In the genomic region with DNA sequence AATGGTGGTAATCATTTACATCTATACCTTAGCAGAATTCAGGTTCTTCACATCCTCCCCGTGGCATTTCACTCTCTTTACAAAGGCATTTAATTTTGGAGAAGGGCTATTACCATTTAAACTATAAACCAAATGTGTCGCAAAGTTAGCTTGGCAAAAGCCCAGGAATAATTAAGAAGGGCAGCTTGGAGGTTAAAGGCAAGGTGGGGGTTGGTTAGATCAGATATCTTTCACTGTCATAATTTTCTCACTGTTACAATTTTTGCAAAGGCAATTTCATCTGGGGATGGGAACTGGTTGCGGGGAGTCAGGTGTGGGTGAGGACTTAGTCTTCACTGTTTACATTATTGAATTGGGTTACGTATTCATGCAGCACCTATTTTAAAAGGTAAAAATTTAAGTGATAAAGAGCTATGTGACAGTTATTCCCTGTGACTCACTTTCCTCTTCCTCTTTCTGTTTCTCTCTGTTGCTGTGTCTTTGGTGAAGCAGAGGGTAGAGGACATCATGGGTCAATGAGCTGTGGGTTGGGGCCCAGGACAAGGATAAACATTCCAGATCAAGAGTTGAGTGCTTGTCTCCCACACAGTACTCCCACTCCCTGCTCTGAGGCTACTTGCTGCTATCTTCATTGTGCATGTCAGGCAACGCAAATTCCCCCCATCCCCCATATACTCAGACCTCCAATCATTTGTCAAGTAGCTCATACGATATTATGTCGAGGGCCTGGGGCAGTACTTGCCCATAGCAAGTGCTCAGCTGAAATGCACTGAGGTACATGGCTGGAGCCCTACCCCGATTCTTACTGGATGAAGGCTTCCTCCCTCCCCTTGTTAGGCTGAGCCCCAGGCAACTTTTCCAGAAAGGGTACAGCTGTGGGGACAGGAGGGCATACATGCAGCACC, we compare ENCODE assay signal across 1 cellular context.
TF ChIP-seq lines count a peak whose summit lies in the region.

No MANE protein-coding gene starts in this region.

TF ChIP-seq in K562, 482 proteins besides CTCF, POLR2A, EP300 and RAD21 (continued from another document and continues in another):
- TF ChIP-seq, protein P1, sequence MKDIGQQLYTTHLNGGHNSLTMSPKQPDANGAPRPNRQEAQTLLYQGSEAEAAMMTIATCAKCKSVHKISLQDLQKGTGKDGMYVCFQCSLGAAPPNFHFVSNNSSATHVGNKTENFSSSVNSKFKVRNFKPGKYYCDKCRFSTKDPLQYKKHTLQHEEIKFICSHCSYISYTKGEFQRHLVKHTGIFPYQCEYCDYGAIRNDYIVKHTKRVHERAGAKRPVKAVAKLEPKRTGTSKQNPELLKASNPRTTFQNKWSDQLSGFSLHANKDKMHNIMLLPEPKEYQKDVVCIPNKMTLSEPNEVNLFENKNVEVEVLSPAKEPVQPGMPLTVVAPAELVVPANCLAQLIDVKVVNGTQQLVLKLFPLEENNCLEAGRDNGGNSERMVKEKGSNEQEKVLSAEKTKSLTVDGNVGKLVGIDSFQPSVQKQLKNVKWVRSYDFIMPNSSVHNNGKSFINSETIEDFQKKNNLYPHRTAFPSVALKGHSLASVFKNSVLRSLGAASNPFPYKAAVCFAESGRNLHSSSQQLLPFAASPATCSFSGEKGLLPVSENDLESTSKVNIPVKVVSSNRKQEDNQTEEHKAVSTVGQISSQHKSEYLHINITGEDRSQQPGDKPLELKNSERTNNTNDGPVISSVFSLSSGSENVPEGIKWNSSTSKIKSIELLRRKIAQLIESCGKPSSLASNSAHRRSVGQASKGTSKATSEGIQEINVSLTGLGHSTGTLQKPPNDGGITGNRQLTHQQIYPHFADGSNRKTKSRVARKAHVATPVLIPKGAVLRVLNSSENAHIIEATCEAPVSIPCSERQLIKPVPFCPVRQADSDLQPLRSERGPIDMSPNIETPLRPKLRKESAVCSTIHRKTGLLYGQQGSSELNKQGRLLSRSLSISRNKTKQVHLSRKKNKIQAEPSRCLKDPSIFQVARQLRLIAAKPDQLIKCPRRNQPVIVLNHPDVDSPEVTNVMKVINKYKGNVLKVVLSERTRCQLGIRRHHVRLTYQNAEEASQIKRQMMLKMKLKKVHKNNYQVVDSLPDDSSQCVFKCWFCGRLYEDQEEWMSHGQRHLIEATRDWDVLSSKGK (CRISPR knock-in tag; IDR thresholded peaks at IDR 0.05) = no peak
- TF ChIP-seq TGIF2 (CRISPR knock-in tag; IDR thresholded peaks at IDR 0.05) = no peak
- no peak for TF ChIP-seq FOXP1 (CRISPR knock-in tag; IDR thresholded peaks at IDR 0.05)
- TF ChIP-seq, protein P2, sequence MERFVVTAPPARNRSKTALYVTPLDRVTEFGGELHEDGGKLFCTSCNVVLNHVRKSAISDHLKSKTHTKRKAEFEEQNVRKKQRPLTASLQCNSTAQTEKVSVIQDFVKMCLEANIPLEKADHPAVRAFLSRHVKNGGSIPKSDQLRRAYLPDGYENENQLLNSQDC (CRISPR knock-in tag; IDR thresholded peaks at IDR 0.05) = no peak
- no peak for TF ChIP-seq ESRRB (CRISPR knock-in tag; IDR thresholded peaks at IDR 0.05; ENCODE audit: borderline replicate concordance)
- no peak for TF ChIP-seq MED1 (CRISPR knock-in tag; IDR thresholded peaks at IDR 0.05; ENCODE audit: borderline replicate concordance)
- TF ChIP-seq CXXC5 (CRISPR knock-in tag; IDR thresholded peaks at IDR 0.05) = peak; percentile 97
- no peak; the same call in 1 of the 2 replicates for TF ChIP-seq KLF6 (CRISPR knock-in tag; IDR thresholded peaks at IDR 0.05; ENCODE audit: borderline replicate concordance)
- no peak for TF ChIP-seq HEY1 (CRISPR knock-in tag; IDR thresholded peaks at IDR 0.05; ENCODE audit: borderline replicate concordance)
- TF ChIP-seq, protein P3, sequence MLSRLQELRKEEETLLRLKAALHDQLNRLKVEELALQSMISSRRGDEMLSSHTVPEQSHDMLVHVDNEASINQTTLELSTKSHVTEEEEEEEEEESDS (CRISPR knock-in tag; IDR thresholded peaks at IDR 0.05) = no peak
- no peak; the same call in 1 of the 2 replicates for TF ChIP-seq ZNF263 (CRISPR knock-in tag; IDR thresholded peaks at IDR 0.05; ENCODE audit: borderline replicate concordance)
- peak; percentile 96 for TF ChIP-seq TCF3 (CRISPR knock-in tag; IDR thresholded peaks at IDR 0.05)
- peak; percentile 73 for TF ChIP-seq NR2C1 (IDR thresholded peaks at IDR 0.05)
- peak; percentile 84 for TF ChIP-seq NR2C1 (tag; IDR thresholded peaks at IDR 0.05)
- peak; percentile 93 for TF ChIP-seq STAT5A (IDR thresholded peaks at IDR 0.05; ENCODE audit: borderline replicate concordance, low read length)
- no peak; the same call in 1 of the 2 replicates for TF ChIP-seq SMC3 (conservative IDR thresholded peaks at IDR 0.05; ENCODE audit: insufficient read depth, low read depth, low read length)
- TF ChIP-seq ZSCAN32 (CRISPR knock-in tag; IDR thresholded peaks at IDR 0.05) = no peak
- no peak for TF ChIP-seq ASH1L (IDR thresholded peaks at IDR 0.05; ENCODE audit: borderline replicate concordance, low read depth, partially characterized antibody)
- TF ChIP-seq E2F3 (CRISPR knock-in tag; IDR thresholded peaks at IDR 0.05) = no peak
- no peak for TF ChIP-seq SRSF1 (IDR thresholded peaks at IDR 0.05; ENCODE audit: low read depth, low read length)
- TF ChIP-seq ZNF57 (CRISPR knock-in tag; IDR thresholded peaks at IDR 0.05) = no peak
- peak; percentile 99 for TF ChIP-seq LEF1 (IDR thresholded peaks at IDR 0.05)
- TF ChIP-seq, protein P4, sequence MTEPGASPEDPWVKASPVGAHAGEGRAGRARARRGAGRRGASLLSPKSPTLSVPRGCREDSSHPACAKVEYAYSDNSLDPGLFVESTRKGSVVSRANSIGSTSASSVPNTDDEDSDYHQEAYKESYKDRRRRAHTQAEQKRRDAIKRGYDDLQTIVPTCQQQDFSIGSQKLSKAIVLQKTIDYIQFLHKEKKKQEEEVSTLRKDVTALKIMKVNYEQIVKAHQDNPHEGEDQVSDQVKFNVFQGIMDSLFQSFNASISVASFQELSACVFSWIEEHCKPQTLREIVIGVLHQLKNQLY (CRISPR knock-in tag; conservative IDR thresholded peaks at IDR 0.05) = no peak
- TF ChIP-seq SNIP1 (IDR thresholded peaks at IDR 0.05; ENCODE audit: low read depth) = no peak
- TF ChIP-seq, protein P5, sequence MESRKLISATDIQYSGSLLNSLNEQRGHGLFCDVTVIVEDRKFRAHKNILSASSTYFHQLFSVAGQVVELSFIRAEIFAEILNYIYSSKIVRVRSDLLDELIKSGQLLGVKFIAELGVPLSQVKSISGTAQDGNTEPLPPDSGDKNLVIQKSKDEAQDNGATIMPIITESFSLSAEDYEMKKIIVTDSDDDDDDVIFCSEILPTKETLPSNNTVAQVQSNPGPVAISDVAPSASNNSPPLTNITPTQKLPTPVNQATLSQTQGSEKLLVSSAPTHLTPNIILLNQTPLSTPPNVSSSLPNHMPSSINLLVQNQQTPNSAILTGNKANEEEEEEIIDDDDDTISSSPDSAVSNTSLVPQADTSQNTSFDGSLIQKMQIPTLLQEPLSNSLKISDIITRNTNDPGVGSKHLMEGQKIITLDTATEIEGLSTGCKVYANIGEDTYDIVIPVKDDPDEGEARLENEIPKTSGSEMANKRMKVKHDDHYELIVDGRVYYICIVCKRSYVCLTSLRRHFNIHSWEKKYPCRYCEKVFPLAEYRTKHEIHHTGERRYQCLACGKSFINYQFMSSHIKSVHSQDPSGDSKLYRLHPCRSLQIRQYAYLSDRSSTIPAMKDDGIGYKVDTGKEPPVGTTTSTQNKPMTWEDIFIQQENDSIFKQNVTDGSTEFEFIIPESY (CRISPR knock-in tag; IDR thresholded peaks at IDR 0.05) = no peak
- no peak for TF ChIP-seq POLR2AphosphoS2 (IDR thresholded peaks at IDR 0.05; ENCODE audit: low read length)
- TF ChIP-seq TAF9B (IDR thresholded peaks at IDR 0.05; ENCODE audit: partially characterized antibody) = peak; percentile 78
- TF ChIP-seq, protein P6, sequence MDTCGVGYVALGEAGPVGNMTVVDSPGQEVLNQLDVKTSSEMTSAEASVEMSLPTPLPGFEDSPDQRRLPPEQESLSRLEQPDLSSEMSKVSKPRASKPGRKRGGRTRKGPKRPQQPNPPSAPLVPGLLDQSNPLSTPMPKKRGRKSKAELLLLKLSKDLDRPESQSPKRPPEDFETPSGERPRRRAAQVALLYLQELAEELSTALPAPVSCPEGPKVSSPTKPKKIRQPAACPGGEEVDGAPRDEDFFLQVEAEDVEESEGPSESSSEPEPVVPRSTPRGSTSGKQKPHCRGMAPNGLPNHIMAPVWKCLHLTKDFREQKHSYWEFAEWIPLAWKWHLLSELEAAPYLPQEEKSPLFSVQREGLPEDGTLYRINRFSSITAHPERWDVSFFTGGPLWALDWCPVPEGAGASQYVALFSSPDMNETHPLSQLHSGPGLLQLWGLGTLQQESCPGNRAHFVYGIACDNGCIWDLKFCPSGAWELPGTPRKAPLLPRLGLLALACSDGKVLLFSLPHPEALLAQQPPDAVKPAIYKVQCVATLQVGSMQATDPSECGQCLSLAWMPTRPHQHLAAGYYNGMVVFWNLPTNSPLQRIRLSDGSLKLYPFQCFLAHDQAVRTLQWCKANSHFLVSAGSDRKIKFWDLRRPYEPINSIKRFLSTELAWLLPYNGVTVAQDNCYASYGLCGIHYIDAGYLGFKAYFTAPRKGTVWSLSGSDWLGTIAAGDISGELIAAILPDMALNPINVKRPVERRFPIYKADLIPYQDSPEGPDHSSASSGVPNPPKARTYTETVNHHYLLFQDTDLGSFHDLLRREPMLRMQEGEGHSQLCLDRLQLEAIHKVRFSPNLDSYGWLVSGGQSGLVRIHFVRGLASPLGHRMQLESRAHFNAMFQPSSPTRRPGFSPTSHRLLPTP (IDR thresholded peaks at IDR 0.05; ENCODE audit: borderline replicate concordance, extremely low read depth, insufficient read length) = no peak
- TF ChIP-seq PHTF2 (CRISPR knock-in tag; IDR thresholded peaks at IDR 0.05) = no peak
- TF ChIP-seq ZNF134 (CRISPR knock-in tag; conservative IDR thresholded peaks at IDR 0.05) = no peak
- TF ChIP-seq HSF4 (CRISPR knock-in tag; IDR thresholded peaks at IDR 0.05; ENCODE audit: borderline replicate concordance) = peak; percentile 7; the same call in 1 of the 2 replicates
- no peak for TF ChIP-seq BCL6 (CRISPR knock-in tag; IDR thresholded peaks at IDR 0.05)
- TF ChIP-seq HDAC2 (IDR thresholded peaks at IDR 0.05) = peak; percentile 90
- TF ChIP-seq NONO (IDR thresholded peaks at IDR 0.05; ENCODE audit: low read depth in 2 of 2, low read length in 1 of 2) = peak in 1 of 2 experiments; percentile 34; a peak in 1 of 4 replicates
- TF ChIP-seq, protein P7, sequence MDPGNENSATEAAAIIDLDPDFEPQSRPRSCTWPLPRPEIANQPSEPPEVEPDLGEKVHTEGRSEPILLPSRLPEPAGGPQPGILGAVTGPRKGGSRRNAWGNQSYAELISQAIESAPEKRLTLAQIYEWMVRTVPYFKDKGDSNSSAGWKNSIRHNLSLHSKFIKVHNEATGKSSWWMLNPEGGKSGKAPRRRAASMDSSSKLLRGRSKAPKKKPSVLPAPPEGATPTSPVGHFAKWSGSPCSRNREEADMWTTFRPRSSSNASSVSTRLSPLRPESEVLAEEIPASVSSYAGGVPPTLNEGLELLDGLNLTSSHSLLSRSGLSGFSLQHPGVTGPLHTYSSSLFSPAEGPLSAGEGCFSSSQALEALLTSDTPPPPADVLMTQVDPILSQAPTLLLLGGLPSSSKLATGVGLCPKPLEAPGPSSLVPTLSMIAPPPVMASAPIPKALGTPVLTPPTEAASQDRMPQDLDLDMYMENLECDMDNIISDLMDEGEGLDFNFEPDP (CRISPR knock-in tag; IDR thresholded peaks at IDR 0.05) = no peak
- TF ChIP-seq, protein P8, sequence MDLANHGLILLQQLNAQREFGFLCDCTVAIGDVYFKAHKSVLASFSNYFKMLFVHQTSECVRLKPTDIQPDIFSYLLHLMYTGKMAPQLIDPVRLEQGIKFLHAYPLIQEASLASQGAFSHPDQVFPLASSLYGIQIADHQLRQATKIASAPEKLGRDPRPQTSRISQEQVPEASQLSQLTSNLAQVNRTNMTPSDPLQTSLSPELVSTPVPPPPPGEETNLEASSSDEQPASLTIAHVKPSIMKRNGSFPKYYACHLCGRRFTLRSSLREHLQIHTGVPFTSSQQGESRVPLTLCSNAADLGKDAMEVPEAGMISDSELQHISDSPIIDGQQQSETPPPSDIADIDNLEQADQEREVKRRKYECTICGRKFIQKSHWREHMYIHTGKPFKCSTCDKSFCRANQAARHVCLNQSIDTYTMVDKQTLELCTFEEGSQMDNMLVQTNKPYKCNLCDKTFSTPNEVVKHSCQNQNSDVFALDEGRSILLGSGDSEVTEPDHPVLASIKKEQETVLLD (IDR thresholded peaks at IDR 0.05) = peak; percentile 88; the same call in 1 of the 2 replicates
- peak; percentile 82 to 88 for TF ChIP-seq FOXK2 (conservative IDR thresholded peaks at IDR 0.05 in 1 of 2, IDR thresholded peaks at IDR 0.05 in 1 of 2; ENCODE audit: low read depth in 2 of 2)
- peak in 1 of 2 experiments; percentile 81; a peak in 2 of 3 replicates for TF ChIP-seq CBX3 (IDR thresholded peaks at IDR 0.05; ENCODE audit: borderline replicate concordance in 1 of 2, low read length in 2 of 2)
- TF ChIP-seq TAF7 (tag; IDR thresholded peaks at IDR 0.05) = no peak
- no peak for TF ChIP-seq ILK (tag; IDR thresholded peaks at IDR 0.05; ENCODE audit: borderline replicate concordance, low read depth)
- TF ChIP-seq, protein P9, sequence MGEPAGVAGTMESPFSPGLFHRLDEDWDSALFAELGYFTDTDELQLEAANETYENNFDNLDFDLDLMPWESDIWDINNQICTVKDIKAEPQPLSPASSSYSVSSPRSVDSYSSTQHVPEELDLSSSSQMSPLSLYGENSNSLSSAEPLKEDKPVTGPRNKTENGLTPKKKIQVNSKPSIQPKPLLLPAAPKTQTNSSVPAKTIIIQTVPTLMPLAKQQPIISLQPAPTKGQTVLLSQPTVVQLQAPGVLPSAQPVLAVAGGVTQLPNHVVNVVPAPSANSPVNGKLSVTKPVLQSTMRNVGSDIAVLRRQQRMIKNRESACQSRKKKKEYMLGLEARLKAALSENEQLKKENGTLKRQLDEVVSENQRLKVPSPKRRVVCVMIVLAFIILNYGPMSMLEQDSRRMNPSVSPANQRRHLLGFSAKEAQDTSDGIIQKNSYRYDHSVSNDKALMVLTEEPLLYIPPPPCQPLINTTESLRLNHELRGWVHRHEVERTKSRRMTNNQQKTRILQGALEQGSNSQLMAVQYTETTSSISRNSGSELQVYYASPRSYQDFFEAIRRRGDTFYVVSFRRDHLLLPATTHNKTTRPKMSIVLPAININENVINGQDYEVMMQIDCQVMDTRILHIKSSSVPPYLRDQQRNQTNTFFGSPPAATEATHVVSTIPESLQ (CRISPR knock-in tag; IDR thresholded peaks at IDR 0.05) = no peak
- TF ChIP-seq ZNF644 (tag; IDR thresholded peaks at IDR 0.05; ENCODE audit: low read depth) = 0 out of 2 replicates have a peak, but pooled peaks have one; percentile 55
- 0 out of 2 replicates have a peak, but pooled peaks have one; percentile 17 for TF ChIP-seq CEBPB (tag; IDR thresholded peaks at IDR 0.05)
- TF ChIP-seq POLR2AphosphoS5 (IDR thresholded peaks at IDR 0.05; ENCODE audit: control insufficient read depth, insufficient read depth, low read depth, low read length) = peak; percentile 94
- TF ChIP-seq ZNF77 (CRISPR knock-in tag; IDR thresholded peaks at IDR 0.05) = no peak
- TF ChIP-seq NELFE (IDR thresholded peaks at IDR 0.05; ENCODE audit: insufficient read depth, insufficient read length) = no peak
- TF ChIP-seq ZNF146 (CRISPR knock-in tag; IDR thresholded peaks at IDR 0.05; ENCODE audit: unreplicated experiment) = no peak
- TF ChIP-seq, protein P10, sequence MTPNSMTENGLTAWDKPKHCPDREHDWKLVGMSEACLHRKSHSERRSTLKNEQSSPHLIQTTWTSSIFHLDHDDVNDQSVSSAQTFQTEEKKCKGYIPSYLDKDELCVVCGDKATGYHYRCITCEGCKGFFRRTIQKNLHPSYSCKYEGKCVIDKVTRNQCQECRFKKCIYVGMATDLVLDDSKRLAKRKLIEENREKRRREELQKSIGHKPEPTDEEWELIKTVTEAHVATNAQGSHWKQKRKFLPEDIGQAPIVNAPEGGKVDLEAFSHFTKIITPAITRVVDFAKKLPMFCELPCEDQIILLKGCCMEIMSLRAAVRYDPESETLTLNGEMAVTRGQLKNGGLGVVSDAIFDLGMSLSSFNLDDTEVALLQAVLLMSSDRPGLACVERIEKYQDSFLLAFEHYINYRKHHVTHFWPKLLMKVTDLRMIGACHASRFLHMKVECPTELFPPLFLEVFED (CRISPR knock-in tag; conservative IDR thresholded peaks at IDR 0.05) = peak; percentile 75; the same call in 1 of the 2 replicates
